8 cellular contexts compared by ENCODE assay signal in the genomic region with DNA sequence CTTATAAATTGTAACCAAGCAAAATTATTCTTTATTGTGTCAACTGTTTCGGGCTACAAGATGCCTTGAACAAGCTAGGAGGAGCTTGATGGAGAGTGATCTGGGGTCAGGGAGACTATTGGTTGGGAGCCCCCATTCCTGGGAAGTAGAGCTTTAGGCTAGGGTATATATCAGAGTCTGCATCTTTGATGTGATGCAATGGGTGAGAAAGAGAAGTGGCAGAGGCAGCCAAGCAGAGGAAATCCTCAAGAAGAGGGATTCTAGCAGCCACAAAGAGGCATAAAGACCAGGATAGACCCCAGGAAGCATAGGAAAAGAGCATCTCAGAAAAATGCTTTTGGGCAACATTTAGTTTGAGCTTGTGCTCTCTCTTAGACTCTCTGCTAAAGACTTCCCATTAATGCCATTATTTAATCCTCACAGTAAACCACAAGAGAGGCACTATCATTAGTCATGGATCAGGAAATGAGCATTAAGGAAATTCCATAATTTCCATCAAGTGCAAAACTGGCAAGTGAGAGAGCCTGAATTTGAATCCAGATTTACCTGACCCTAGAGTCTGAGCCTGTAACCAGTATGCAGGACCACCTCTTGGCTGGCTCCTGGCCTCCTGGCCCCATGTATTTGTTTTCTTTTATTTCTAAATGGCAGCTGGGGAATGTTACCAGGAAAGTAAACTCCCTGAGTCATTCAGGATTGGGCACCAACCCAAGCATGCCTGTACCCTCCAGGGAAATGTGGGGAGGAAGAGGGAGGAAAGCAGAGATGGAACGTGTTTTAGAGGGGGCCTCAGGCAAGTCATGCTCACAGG.
A peak's percentile ranks its signal among the peaks of the same experiment; 100 is the strongest.
DNase-seq lines count a peak whose midpoint lies in the region; ATAC-seq and TF ChIP-seq lines count a peak whose summit lies in the region.

No MANE protein-coding gene starts in this region.

- TF ChIP-seq POLR2A in sigmoid colon (IDR thresholded peaks at IDR 0.05) (no peak), spleen (IDR thresholded peaks at IDR 0.05) (no peak)

- peak overlapping the region; percentile 90 for H3K27ac ChIP-seq in SJCRH30
- H3K27ac ChIP-seq in sigmoid colon, result peak overlapping the region in 1 of 4 donors; percentile 43
- no peak overlapping the region for H3K27ac ChIP-seq in spleen

- H3K4me1 ChIP-seq in SJCRH30 (peaks cover 51% of the 10 kb centered on the region), sigmoid colon (peaks cover 0 to 10% (median 7%) of the 10 kb centered on the region in 4 donors), spleen (no peaks in the 10 kb centered on the region)

- no peak for TF ChIP-seq EP300 in sigmoid colon (IDR thresholded peaks at IDR 0.05)

- 23 to 45% methylated on average over 2 of the region's 2 CpGs for WGBS in sigmoid colon, 2 donors
- 39 to 53% (median 47%) methylated on average over 2 of the region's 2 CpGs for WGBS in spleen, 5 donors

- H3K4me3 ChIP-seq in SJCRH30 (no peak overlapping the region), sigmoid colon (no peak overlapping the region), spleen (no peak overlapping the region)

- H3K9me3 ChIP-seq in SJCRH30 (replicated peaks), result no peaks in the 10 kb centered on the region
- H3K9me3 ChIP-seq in sigmoid colon, result no peaks in the 10 kb centered on the region
- H3K9me3 ChIP-seq in spleen, result no peaks in the 10 kb centered on the region

- DNase-seq in GM03348 (ENCODE audit: low spot score) (peak; percentile 68), SJCRH30 (peak; percentile 92 to 97), fibroblast of the conjunctiva (ENCODE audit: low read depth) (peak; percentile 91), sigmoid colon (peak; percentile 73), AML-193 (lab: John Stamatoyannopoulos, UW) (no peak), spleen (no peak)
- no peak for DNase-seq in stimulated activated CD4-positive, alpha-beta T cell treated with anti-CD3 and anti-CD28 coated beads, Interleukin-2, amount 100 ng/mL, for 24 hours

- H3K27me3 ChIP-seq in SJCRH30 (no peaks in the 10 kb centered on the region), sigmoid colon (no peaks in the 10 kb centered on the region), spleen (replicated peaks in 1 of 7) (peaks cover 0 to 24% (median 0%) of the 10 kb centered on the region in 7 donors)

- intact Hi-C loops in sigmoid colon (cut with DNase I) (no loop called here), spleen (cut with DNase I; ENCODE audit: low total_unique reads) (no loop called here)

- H3K36me3 ChIP-seq in SJCRH30, result no peaks in the 10 kb centered on the region
- H3K36me3 ChIP-seq in sigmoid colon, result no peaks in the 10 kb centered on the region
- H3K36me3 ChIP-seq in spleen, result no peaks in the 10 kb centered on the region

- TF ChIP-seq CTCF in sigmoid colon (IDR thresholded peaks at IDR 0.05) (no peak), spleen (IDR thresholded peaks at IDR 0.05 in 8 of 11, conservative IDR thresholded peaks at IDR 0.05 in 3 of 11) (no peak)

- no peak for ATAC-seq in HG02623 (IDR thresholded peaks at IDR 0.05; ENCODE audit: unreplicated experiment)

Comparison
In these comparisons a context has a peak if more than half of its experiments do, and no peak if none do; other contexts are left out.
1. DNase-seq: peak in GM03348 (single experiment), SJCRH30 (2 of 2), fibroblast of the conjunctiva (single experiment) and sigmoid colon (single experiment); none in stimulated activated CD4-positive, alpha-beta T cell treated with anti-CD3 and anti-CD28 coated beads, Interleukin-2, amount 100 ng/mL, for 24 hours (0 of 2), AML-193 (0 of 2) and spleen (single experiment).